ENCODE assay signal across 9 cellular contexts in the genomic region with DNA sequence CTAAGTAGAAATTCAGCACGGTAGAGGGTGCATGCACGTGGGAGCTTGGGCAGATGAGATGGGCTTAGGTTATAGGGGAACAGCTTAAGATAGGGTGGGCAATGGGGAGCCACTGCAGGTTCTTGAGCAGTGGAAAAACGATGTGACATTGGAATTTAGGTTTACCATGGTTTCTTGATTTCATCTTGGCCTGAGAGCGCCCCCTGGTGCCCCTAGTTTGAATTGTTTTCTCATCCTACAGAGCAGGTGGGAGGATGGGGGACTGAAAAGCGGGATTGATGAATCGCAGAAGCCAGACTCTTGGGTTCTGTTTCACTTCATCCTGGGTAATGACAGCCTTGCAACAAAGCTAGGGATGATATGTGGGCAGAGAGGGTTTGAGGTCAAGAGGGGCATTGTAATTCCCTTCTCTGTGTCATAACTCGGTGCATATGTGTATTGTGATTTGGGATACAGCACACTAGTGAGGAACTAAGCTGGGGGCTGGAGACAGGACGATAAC. TPM values are rescaled to one million over a fixed set of nuclear protein-coding genes. Genes with fewer than 3 reads are reported as not detected.
DNase-seq lines count a peak whose midpoint lies in the region; ATAC-seq and TF ChIP-seq lines count a peak whose summit lies in the region.
"Had no signal": no experiment of that assay in that cellular context is flagged by ENCODE, and none has a peak within 500 bp of the region (broad histone marks: within the 10 kb centered on the region; RNA-seq: fewer than 3 reads in every experiment).

No MANE protein-coding gene starts in this region.

- ATAC-seq in natural killer cell treated with Interleukin-12 subunit alpha and Interleukin-12 subunit beta and Interleukin-15 and Interleukin-18, amount 100 ng/mL, for 72 hours, result no peak
- ATAC-seq in HG03469 (IDR thresholded peaks at IDR 0.05; ENCODE audit: unreplicated experiment), result no peak

- H3K27ac Mint-ChIP-seq in natural killer cell treated with Interleukin-12 subunit alpha and Interleukin-12 subunit beta and Interleukin-15 and Interleukin-18, amount 100 ng/mL, for 72 hours, result peak overlapping the region in 1 of 2 donors; percentile 17

- H3K36me3 ChIP-seq in BJ (ENCODE audit: control insufficient read depth, insufficient read depth, low read length) (no peaks in the 10 kb centered on the region), HEK293 (ENCODE audit: control insufficient read depth in 2 of 2, insufficient read depth in 1 of 2, low read length in 2 of 2) (no peaks in the 10 kb centered on the region), NT2/D1 (ENCODE audit: insufficient read depth, insufficient read length, low read length) (no peaks in the 10 kb centered on the region), stomach smooth muscle (ENCODE audit: control insufficient read depth in 2 of 2, insufficient read depth in 2 of 2, low read length in 2 of 2) (no peaks in the 10 kb centered on the region)

- no peak overlapping the region for H3K4me3 ChIP-seq in BJ (ENCODE audit: low read depth, low read length)
- H3K4me3 ChIP-seq in HEK293 (ENCODE audit: low read depth, low read length), result no peak overlapping the region
- no peak overlapping the region for H3K4me3 ChIP-seq in NT2/D1 (ENCODE audit: insufficient read length, low read depth)
- no peak overlapping the region for H3K4me3 ChIP-seq in epithelial cell of proximal tubule (ENCODE audit: low read depth, low read length)
- H3K4me3 ChIP-seq in stomach smooth muscle (ENCODE audit: low read length in 2 of 2), result peak overlapping the region in 1 of 2 donors; percentile 35

- H3K36me3 Mint-ChIP-seq in natural killer cell treated with Interleukin-12 subunit alpha and Interleukin-12 subunit beta and Interleukin-15 and Interleukin-18, amount 100 ng/mL, for 72 hours, result no peaks in the 10 kb centered on the region

- CTCF ChIA-PET in BJ (lab: Yijun Ruan, JAX) (interaction anchor here (0.6 to 8.7 kb wide), 37 partner anchors 9 to 281 kb away, joined by 3 to 146 read pairs (median 4); a partner anchor contains a TSS), HEK293 (lab: Yijun Ruan, JAX) (interaction anchor here (0.6 to 15.8 kb wide), 55 partner anchors 9 to 1312 kb away, joined by 3 to 151 read pairs (median 5); a partner anchor contains a TSS)

- H3K4me1 ChIP-seq in HEK293 (ENCODE audit: control insufficient read depth, insufficient read depth, low read length) (no peaks in the 10 kb centered on the region; the same call in 1 of the 2 replicates), NT2/D1 (ENCODE audit: insufficient read depth, insufficient read length) (peaks cover 6% of the 10 kb centered on the region), stomach smooth muscle (ENCODE audit: control insufficient read depth, insufficient read depth, low read length) (peaks cover 53% of the 10 kb centered on the region)

- TF ChIP-seq CTCF in BJ (IDR thresholded peaks at IDR 0.05; ENCODE audit: insufficient read depth, low read depth, low read length) (peak; percentile 81), HEK293 (tag by site-specific recombination; IDR thresholded peaks at IDR 0.05) (peak; percentile 44; the same call in 1 of the 2 replicates), epithelial cell of proximal tubule (conservative IDR thresholded peaks at IDR 0.05; ENCODE audit: low read depth, low read length) (peak; percentile 90)

- H3K9ac ChIP-seq in NT2/D1 (ENCODE audit: insufficient read length, low read depth), result no peak overlapping the region
- no peak overlapping the region for H3K9ac ChIP-seq in stomach smooth muscle (ENCODE audit: low read length in 2 of 2)

- H3K27me3 ChIP-seq in BJ (ENCODE audit: control insufficient read depth, insufficient read depth, low read length) (no peaks in the 10 kb centered on the region), NT2/D1 (ENCODE audit: insufficient read depth, insufficient read length) (no peaks in the 10 kb centered on the region), stomach smooth muscle (ENCODE audit: control insufficient read depth in 1 of 2, insufficient read depth in 2 of 2, low read length in 2 of 2) (no peaks in the 10 kb centered on the region)

- no peaks in the 10 kb centered on the region for H3K9me3 Mint-ChIP-seq in natural killer cell treated with Interleukin-12 subunit alpha and Interleukin-12 subunit beta and Interleukin-15 and Interleukin-18, amount 100 ng/mL, for 72 hours

- no peak overlapping the region for H3K27ac ChIP-seq in HEK293 (ENCODE audit: extremely low read depth, low read depth, low read length)
- H3K27ac ChIP-seq in stomach smooth muscle (ENCODE audit: low read length), result peak overlapping the region; percentile 99

- DNase-seq in BJ (ENCODE audit: low read depth) (no peak), NT2/D1 (ENCODE audit: low read depth, low spot score) (peak; percentile 71), epithelial cell of proximal tubule (ENCODE audit: low read depth) (no peak)
- peak; percentile 83 for DNase-seq in activated CD8-positive, alpha-beta memory T cell treated with anti-CD3 and anti-CD28 coated beads, Interleukin-2, amount 50 U/mL, for 4 hours
- peak; percentile 73 for DNase-seq in natural killer cell treated with Interleukin-12 subunit alpha and Interleukin-12 subunit beta and Interleukin-15 and Interleukin-18, amount 100 ng/mL, for 72 hours (ENCODE audit: low spot score)

- no peak overlapping the region for H3K4me3 Mint-ChIP-seq in natural killer cell treated with Interleukin-12 subunit alpha and Interleukin-12 subunit beta and Interleukin-15 and Interleukin-18, amount 100 ng/mL, for 72 hours

- H3K27me3 Mint-ChIP-seq in natural killer cell treated with Interleukin-12 subunit alpha and Interleukin-12 subunit beta and Interleukin-15 and Interleukin-18, amount 100 ng/mL, for 72 hours, result peaks cover 9 to 15% of the 10 kb centered on the region in 2 donors

- POLR2A ChIA-PET in BJ (lab: Charles Lee), result no interaction called here
- POLR2A ChIA-PET in HEK293 (lab: Yijun Ruan, JAX), result interaction anchor here (1.0 to 1.4 kb wide), 3 partner anchors 11 to 229 kb away, joined by 3 to 5 read pairs (median 4); a partner anchor contains a TSS

- H3K4me1 Mint-ChIP-seq in natural killer cell treated with Interleukin-12 subunit alpha and Interleukin-12 subunit beta and Interleukin-15 and Interleukin-18, amount 100 ng/mL, for 72 hours (ENCODE audit: low read depth in 2 of 2), result peaks cover 11 to 27% of the 10 kb centered on the region in 2 donors

- H3K9me3 ChIP-seq in HEK293 (ENCODE audit: control insufficient read depth, insufficient read depth, low read depth, low read length) (no peaks in the 10 kb centered on the region), NT2/D1 (ENCODE audit: insufficient read depth, low read length) (no peaks in the 10 kb centered on the region), stomach smooth muscle (ENCODE audit: control insufficient read depth in 2 of 2, low read length in 2 of 2) (no peaks in the 10 kb centered on the region)

TF ChIP-seq in HEK293, 187 proteins besides CTCF, POLR2A, EP300 and RAD21 (continues in another document):
- TF ChIP-seq, protein P1, sequence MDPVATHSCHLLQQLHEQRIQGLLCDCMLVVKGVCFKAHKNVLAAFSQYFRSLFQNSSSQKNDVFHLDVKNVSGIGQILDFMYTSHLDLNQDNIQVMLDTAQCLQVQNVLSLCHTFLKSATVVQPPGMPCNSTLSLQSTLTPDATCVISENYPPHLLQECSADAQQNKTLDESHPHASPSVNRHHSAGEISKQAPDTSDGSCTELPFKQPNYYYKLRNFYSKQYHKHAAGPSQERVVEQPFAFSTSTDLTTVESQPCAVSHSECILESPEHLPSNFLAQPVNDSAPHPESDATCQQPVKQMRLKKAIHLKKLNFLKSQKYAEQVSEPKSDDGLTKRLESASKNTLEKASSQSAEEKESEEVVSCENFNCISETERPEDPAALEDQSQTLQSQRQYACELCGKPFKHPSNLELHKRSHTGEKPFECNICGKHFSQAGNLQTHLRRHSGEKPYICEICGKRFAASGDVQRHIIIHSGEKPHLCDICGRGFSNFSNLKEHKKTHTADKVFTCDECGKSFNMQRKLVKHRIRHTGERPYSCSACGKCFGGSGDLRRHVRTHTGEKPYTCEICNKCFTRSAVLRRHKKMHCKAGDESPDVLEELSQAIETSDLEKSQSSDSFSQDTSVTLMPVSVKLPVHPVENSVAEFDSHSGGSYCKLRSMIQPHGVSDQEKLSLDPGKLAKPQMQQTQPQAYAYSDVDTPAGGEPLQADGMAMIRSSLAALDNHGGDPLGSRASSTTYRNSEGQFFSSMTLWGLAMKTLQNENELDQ (tag by site-specific recombination; IDR thresholded peaks at IDR 0.05; ENCODE audit: low read depth), result no peak
- TF ChIP-seq ZNF174 (tag by site-specific recombination; IDR thresholded peaks at IDR 0.05) (no peak), ZNF16 (tag by site-specific recombination; IDR thresholded peaks at IDR 0.05; ENCODE audit: low read depth) (peak; percentile 99)

RNA-seq across cellular contexts. Expression of a gene that starts 6.7 kb away (rescaled TPM):
- polyA plus RNA-seq in BJ (2011; rRNA removed), result 11.6 and 19.2 TPM in 2 replicates
- 7.8 and 10.7 TPM in 2 replicates for polyA minus RNA-seq in BJ (2011; rRNA and poly(A)+ RNA removed)
- total RNA-seq in epithelial cell of proximal tubule, result 660 and 1,105 TPM in 2 replicates
- 1 to 10 TPM in 1 of 2 donors, under 1 TPM in 1; 0.74 to 1.7 TPM for total RNA-seq in natural killer cell treated with Interleukin-12 subunit alpha and Interleukin-12 subunit beta and Interleukin-15 and Interleukin-18, amount 100 ng/mL, for 72 hours

RNA-seq across cellular contexts. Expression of a gene that starts 10.7 kb away (rescaled TPM):
- polyA plus RNA-seq in BJ (2011; rRNA removed), result 38.4 and 65.1 TPM in 2 replicates
- 59.0 and 73.0 TPM in 2 replicates for polyA minus RNA-seq in BJ (2011; rRNA and poly(A)+ RNA removed)
- total RNA-seq in epithelial cell of proximal tubule, result 18.6 and 21.8 TPM in 2 replicates
- total RNA-seq in natural killer cell treated with Interleukin-12 subunit alpha and Interleukin-12 subunit beta and Interleukin-15 and Interleukin-18, amount 100 ng/mL, for 72 hours, result 10 to 100 TPM; 16.6 to 32.5 TPM

RNA-seq across cellular contexts. Expression of a gene that starts 17.1 kb away (rescaled TPM):
- polyA plus RNA-seq in BJ (2011; rRNA removed), result 12.2 and 19.4 TPM in 2 replicates
- polyA minus RNA-seq in BJ (2011; rRNA and poly(A)+ RNA removed), result 4.5 and 6.3 TPM in 2 replicates
- total RNA-seq in epithelial cell of proximal tubule, result 0.87 and 1.8 TPM in 2 replicates
- not detected for total RNA-seq in natural killer cell treated with Interleukin-12 subunit alpha and Interleukin-12 subunit beta and Interleukin-15 and Interleukin-18, amount 100 ng/mL, for 72 hours

RNA-seq across cellular contexts. Expression of a gene that starts 22.9 kb away (rescaled TPM):
- not detected in 2 replicates for polyA plus RNA-seq in BJ (2011; rRNA removed)
- polyA minus RNA-seq in BJ (2011; rRNA and poly(A)+ RNA removed), result not detected in 2 replicates
- total RNA-seq in epithelial cell of proximal tubule, result not detected in 2 replicates
- total RNA-seq in natural killer cell treated with Interleukin-12 subunit alpha and Interleukin-12 subunit beta and Interleukin-15 and Interleukin-18, amount 100 ng/mL, for 72 hours, result not detected
- total RNA-seq: subcutaneous adipose tissue had no signal

RNA-seq across cellular contexts. Expression of a gene that starts 57.9 kb away (rescaled TPM):
- polyA plus RNA-seq in BJ (2011; rRNA removed), result 0.27 and 0.71 TPM in 2 replicates
- 0.41 and 1.8 TPM in 2 replicates for polyA minus RNA-seq in BJ (2011; rRNA and poly(A)+ RNA removed)
- total RNA-seq in epithelial cell of proximal tubule, result 0.63 and 1.1 TPM in 2 replicates
- total RNA-seq in natural killer cell treated with Interleukin-12 subunit alpha and Interleukin-12 subunit beta and Interleukin-15 and Interleukin-18, amount 100 ng/mL, for 72 hours, result not detected

Comparison
In these comparisons a context has a peak if more than half of its experiments do, and no peak if none do; other contexts are left out.
1. DNase-seq: peak in NT2/D1 (single experiment), activated CD8-positive, alpha-beta memory T cell treated with anti-CD3 and anti-CD28 coated beads, Interleukin-2, amount 50 U/mL, for 4 hours (single experiment) and natural killer cell treated with Interleukin-12 subunit alpha and Interleukin-12 subunit beta and Interleukin-15 and Interleukin-18, amount 100 ng/mL, for 72 hours (single experiment); none in BJ (single experiment) and epithelial cell of proximal tubule (single experiment).
2. RNA of a gene that starts 6.7 kb away (total RNA-seq): 660 to 1,105 TPM in epithelial cell of proximal tubule; 0.74 to 1.7 TPM in natural killer cell treated with Interleukin-12 subunit alpha and Interleukin-12 subunit beta and Interleukin-15 and Interleukin-18, amount 100 ng/mL, for 72 hours; every median in the first group is over 100 times any median in the second.
3. Peak in every context shown above with its lines, with median percentiles within 50 percentile points of each other: CTCF ChIP-seq.